15 cellular contexts compared by ENCODE assay signal in genomic region chr6:129393659-129394058, GRCh38.
A peak's percentile ranks its signal among the peaks of the same experiment; 100 is the strongest.
DNase-seq lines count a peak whose midpoint lies in the region; ATAC-seq, FAIRE-seq and TF ChIP-seq lines count a peak whose summit lies in the region.
"Had no signal": no experiment of that assay in that cellular context is flagged by ENCODE, and none has a peak within 500 bp of the region (broad histone marks: within the 10 kb centered on the region; RNA-seq: fewer than 3 reads in every experiment).

No MANE protein-coding gene starts in this region.

- ATAC-seq in GM18499 (IDR thresholded peaks at IDR 0.05; ENCODE audit: insufficient read depth, unreplicated experiment) (peak; percentile 60), GM21515 (IDR thresholded peaks at IDR 0.05; ENCODE audit: unreplicated experiment) (peak; percentile 67), HG03469 (IDR thresholded peaks at IDR 0.05; ENCODE audit: unreplicated experiment) (peak; percentile 88), GM21717 (IDR thresholded peaks at IDR 0.05; ENCODE audit: unreplicated experiment) (no peak)

- FAIRE-seq in GM12892 (lab: Jason Lieb, UNC) = no peak
- FAIRE-seq: GM12891 had no signal

- DNase-seq in SKM-1 (lab: John Stamatoyannopoulos, UW; ENCODE audit: unreplicated experiment) = peak; percentile 38
- no peak for DNase-seq in SHP77 treated with DMSO at 0.1 percent for 48 hours (lab: John Stamatoyannopoulos, UW)
- no peak for DNase-seq in stimulated activated CD4-positive, alpha-beta T cell treated with anti-CD3 and anti-CD28 coated beads, Interleukin-4, amount 100 ng/mL, for 24 hours
- no peak for DNase-seq in GM12892 (ENCODE audit: insufficient read length)
- DNase-seq: head of caudate nucleus, HFFc6, NCI-H1694, NCI-H526 treated with DMSO at 0.1 percent for 48 hours, SHP77, spleen had no signal

- TF ChIP-seq POLR2A in GM12892 (IDR thresholded peaks at IDR 0.05; ENCODE audit: low read depth, low read length) = no peak
